1 cellular context compared by ENCODE assay signal in the genomic region with DNA sequence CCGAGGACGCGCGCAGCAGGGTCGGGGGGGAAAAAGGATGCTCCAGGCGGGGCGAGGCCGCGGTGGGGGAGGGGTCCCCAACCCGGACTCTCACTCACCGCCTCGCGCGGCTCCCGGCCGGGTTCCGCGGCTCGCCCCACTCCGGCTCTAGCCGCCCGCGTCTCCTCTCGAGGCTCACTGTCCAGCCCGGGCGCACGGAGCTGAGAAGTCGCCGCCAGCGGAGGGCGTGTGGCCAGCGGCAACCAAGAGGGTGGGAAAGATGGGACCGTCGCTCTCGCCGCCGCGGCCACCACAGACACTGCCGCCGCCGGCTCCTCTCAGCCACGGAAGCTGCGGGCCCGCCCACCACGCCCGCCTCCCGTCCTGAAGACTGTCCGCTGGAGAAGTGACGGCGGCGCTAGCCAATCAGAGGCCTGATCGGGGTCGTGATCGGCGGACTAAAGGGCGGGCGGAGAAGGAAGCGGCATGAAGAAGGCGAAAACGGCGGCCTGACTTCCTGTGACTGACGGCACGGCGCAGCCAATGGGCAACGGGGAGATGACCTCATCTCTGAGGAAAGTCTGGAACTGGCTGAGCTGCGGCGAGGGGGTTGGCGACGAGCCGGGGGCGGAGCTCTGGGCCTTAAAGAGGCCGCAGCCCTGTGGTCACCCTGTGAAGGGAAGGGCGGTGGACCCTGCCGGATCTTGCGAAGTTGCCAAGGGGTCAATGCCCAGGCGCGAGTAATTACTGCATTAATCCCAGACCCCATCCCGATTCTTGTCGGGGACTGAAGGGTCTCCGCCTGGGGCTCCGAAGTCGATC.
A peak's percentile ranks its signal among the peaks of the same experiment; 100 is the strongest.
TF ChIP-seq lines count a peak whose summit lies in the region.

Gene MRTFA, minus strand, starts transcription at position 340 of the 801 bp plus-strand sequence.

TF ChIP-seq in GM12878, 131 proteins besides CTCF, POLR2A, EP300 and RAD21 (continued from another document and continues in another):
- TF ChIP-seq KLF5 (IDR thresholded peaks at IDR 0.05; ENCODE audit: partially characterized antibody) (peak; percentile 83), SRF (IDR thresholded peaks at IDR 0.05; ENCODE audit: low read depth in 2 of 2, low read length in 2 of 2) (no peak), TCF12 (IDR thresholded peaks at IDR 0.05; ENCODE audit: low read depth, low read length) (no peak), ETV6 (conservative IDR thresholded peaks at IDR 0.05 in 1 of 2, IDR thresholded peaks at IDR 0.05 in 1 of 2; ENCODE audit: borderline replicate concordance in 1 of 2, low read depth in 1 of 2) (no peak), TCF7 (IDR thresholded peaks at IDR 0.05; ENCODE audit: borderline replicate concordance) (no peak), CBFB (IDR thresholded peaks at IDR 0.05; ENCODE audit: low read depth) (peak; percentile 68; the same call in 1 of the 2 replicates), MEF2B (IDR thresholded peaks at IDR 0.05; ENCODE audit: partially characterized antibody, poor library complexity, severe bottlenecking) (no peak), CBX3 (IDR thresholded peaks at IDR 0.05; ENCODE audit: borderline replicate concordance, low read depth) (no peak), FOS (IDR thresholded peaks at IDR 0.05; ENCODE audit: borderline replicate concordance, extremely low read depth, insufficient read length) (peak; percentile 54), HDGF (IDR thresholded peaks at IDR 0.05) (peak; percentile 99), REST (IDR thresholded peaks at IDR 0.05; ENCODE audit: low read depth, low read length) (no peak; the same call in 1 of the 2 replicates), IRF4 (IDR thresholded peaks at IDR 0.05; ENCODE audit: low read depth, low read length) (no peak), CHD2 (IDR thresholded peaks at IDR 0.05; ENCODE audit: borderline replicate concordance, low read depth, low read length) (peak; percentile 95), EGR1 (IDR thresholded peaks at IDR 0.05; ENCODE audit: borderline replicate concordance in 1 of 2, low read depth in 2 of 2, low read length in 2 of 2) (0 out of 3 replicates have a peak, but pooled peaks of 1 of the 2 experiments have one; percentile 39), WRNIP1 (IDR thresholded peaks at IDR 0.05; ENCODE audit: borderline replicate concordance, low read depth, low read length) (no peak), YY1 (IDR thresholded peaks at IDR 0.05; ENCODE audit: low read depth, low read length) (0 out of 2 replicates have a peak, but pooled peaks have one; percentile 16), DPF2 (IDR thresholded peaks at IDR 0.05) (peak; percentile 100), POU2F2 (IDR thresholded peaks at IDR 0.05; ENCODE audit: borderline replicate concordance, low read depth, low read length) (peak; percentile 72; the same call in 2 of the 3 replicates), ZBTB40 (IDR thresholded peaks at IDR 0.05; ENCODE audit: borderline replicate concordance) (peak; percentile 87; the same call in 1 of the 2 replicates), PKNOX1 (IDR thresholded peaks at IDR 0.05) (peak; percentile 100), HDAC2 (IDR thresholded peaks at IDR 0.05) (no peak), MEF2A (IDR thresholded peaks at IDR 0.05; ENCODE audit: insufficient read depth, low read depth, low read length) (no peak), RCOR1 (conservative IDR thresholded peaks at IDR 0.05; ENCODE audit: low read depth, low read length) (no peak), EZH2 (IDR thresholded peaks at IDR 0.05; ENCODE audit: borderline replicate concordance, control insufficient read depth, low read depth, low read length) (no peak), ZNF622 (IDR thresholded peaks at IDR 0.05) (no peak), SMARCA5 (IDR thresholded peaks at IDR 0.05) (peak; percentile 52; the same call in 1 of the 2 replicates), POLR2AphosphoS2 (IDR thresholded peaks at IDR 0.05; ENCODE audit: low read depth, low read length) (peak; percentile 87; the same call in 1 of the 2 replicates), SMAD5 (IDR thresholded peaks at IDR 0.05; ENCODE audit: low read depth) (no peak), TAF1 (IDR thresholded peaks at IDR 0.05; ENCODE audit: borderline replicate concordance, low read depth, low read length) (peak; percentile 76; the same call in 1 of the 2 replicates), SKIL (IDR thresholded peaks at IDR 0.05; ENCODE audit: low read depth, poor library complexity, severe bottlenecking) (peak; percentile 89), MYC (IDR thresholded peaks at IDR 0.05; ENCODE audit: insufficient read depth, insufficient read length, insufficient replicate concordance, low read length, severe bottlenecking) (no peak)
- TF ChIP-seq, protein P1, sequence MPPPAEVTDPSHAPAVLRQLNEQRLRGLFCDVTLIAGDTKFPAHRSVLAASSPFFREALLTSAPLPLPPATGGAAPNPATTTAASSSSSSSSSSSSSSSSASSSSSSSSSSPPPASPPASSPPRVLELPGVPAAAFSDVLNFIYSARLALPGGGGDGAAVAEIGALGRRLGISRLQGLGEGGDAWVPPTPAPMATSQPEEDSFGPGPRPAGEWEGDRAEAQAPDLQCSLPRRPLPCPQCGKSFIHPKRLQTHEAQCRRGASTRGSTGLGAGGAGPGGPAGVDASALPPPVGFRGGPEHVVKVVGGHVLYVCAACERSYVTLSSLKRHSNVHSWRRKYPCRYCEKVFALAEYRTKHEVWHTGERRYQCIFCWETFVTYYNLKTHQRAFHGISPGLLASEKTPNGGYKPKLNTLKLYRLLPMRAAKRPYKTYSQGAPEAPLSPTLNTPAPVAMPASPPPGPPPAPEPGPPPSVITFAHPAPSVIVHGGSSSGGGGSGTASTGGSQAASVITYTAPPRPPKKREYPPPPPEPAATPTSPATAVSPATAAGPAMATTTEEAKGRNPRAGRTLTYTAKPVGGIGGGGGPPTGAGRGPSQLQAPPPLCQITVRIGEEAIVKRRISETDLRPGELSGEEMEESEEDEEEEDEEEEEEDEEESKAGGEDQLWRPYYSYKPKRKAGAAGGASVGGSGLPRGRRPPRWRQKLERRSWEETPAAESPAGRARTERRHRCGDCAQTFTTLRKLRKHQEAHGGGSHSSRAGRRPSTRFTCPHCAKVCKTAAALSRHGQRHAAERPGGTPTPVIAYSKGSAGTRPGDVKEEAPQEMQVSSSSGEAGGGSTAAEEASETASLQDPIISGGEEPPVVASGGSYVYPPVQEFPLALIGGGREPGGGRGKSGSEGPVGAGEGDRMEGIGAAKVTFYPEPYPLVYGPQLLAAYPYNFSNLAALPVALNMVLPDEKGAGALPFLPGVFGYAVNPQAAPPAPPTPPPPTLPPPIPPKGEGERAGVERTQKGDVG (CRISPR knock-in tag; IDR thresholded peaks at IDR 0.05): no peak
- TF ChIP-seq, protein P2, sequence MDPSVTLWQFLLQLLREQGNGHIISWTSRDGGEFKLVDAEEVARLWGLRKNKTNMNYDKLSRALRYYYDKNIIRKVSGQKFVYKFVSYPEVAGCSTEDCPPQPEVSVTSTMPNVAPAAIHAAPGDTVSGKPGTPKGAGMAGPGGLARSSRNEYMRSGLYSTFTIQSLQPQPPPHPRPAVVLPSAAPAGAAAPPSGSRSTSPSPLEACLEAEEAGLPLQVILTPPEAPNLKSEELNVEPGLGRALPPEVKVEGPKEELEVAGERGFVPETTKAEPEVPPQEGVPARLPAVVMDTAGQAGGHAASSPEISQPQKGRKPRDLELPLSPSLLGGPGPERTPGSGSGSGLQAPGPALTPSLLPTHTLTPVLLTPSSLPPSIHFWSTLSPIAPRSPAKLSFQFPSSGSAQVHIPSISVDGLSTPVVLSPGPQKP (IDR thresholded peaks at IDR 0.05; ENCODE audit: low read depth, low read length): 0 out of 2 replicates have a peak, but pooled peaks have one; percentile 24
- TF ChIP-seq, protein P3, sequence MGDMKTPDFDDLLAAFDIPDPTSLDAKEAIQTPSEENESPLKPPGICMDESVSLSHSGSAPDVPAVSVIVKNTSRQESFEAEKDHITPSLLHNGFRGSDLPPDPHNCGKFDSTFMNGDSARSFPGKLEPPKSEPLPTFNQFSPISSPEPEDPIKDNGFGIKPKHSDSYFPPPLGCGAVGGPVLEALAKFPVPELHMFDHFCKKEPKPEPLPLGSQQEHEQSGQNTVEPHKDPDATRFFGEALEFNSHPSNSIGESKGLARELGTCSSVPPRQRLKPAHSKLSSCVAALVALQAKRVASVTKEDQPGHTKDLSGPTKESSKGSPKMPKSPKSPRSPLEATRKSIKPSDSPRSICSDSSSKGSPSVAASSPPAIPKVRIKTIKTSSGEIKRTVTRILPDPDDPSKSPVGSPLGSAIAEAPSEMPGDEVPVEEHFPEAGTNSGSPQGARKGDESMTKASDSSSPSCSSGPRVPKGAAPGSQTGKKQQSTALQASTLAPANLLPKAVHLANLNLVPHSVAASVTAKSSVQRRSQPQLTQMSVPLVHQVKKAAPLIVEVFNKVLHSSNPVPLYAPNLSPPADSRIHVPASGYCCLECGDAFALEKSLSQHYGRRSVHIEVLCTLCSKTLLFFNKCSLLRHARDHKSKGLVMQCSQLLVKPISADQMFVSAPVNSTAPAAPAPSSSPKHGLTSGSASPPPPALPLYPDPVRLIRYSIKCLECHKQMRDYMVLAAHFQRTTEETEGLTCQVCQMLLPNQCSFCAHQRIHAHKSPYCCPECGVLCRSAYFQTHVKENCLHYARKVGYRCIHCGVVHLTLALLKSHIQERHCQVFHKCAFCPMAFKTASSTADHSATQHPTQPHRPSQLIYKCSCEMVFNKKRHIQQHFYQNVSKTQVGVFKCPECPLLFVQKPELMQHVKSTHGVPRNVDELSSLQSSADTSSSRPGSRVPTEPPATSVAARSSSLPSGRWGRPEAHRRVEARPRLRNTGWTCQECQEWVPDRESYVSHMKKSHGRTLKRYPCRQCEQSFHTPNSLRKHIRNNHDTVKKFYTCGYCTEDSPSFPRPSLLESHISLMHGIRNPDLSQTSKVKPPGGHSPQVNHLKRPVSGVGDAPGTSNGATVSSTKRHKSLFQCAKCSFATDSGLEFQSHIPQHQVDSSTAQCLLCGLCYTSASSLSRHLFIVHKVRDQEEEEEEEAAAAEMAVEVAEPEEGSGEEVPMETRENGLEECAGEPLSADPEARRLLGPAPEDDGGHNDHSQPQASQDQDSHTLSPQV (IDR thresholded peaks at IDR 0.05): no peak
